In genomic region chr6:151087055-151087454, GRCh38 we compare ENCODE assay signal across 5 cellular contexts.
A peak's percentile ranks its signal among the peaks of the same experiment; 100 is the strongest.
DNase-seq lines count a peak whose midpoint lies in the region; ATAC-seq, FAIRE-seq and TF ChIP-seq lines count a peak whose summit lies in the region.
"Not testable (repeated sequence)": the region's sequence is repeated elsewhere in the genome, so short reads cannot be mapped to it uniquely, and the experiment has no call there.

No MANE protein-coding gene starts in this region.

- TF ChIP-seq POLR2A in HepG2 (IDR thresholded peaks at IDR 0.05; ENCODE audit: insufficient read depth in 1 of 2, low read depth in 2 of 2, low read length in 2 of 2): not testable (repeated sequence)

- not testable (repeated sequence) for H3K9ac ChIP-seq in endodermal cell (ENCODE audit: extremely low read depth, low read length, poor library complexity, severe bottlenecking); HepG2 (ENCODE audit: insufficient read depth, low read depth, low read length)

- TF ChIP-seq EP300 in HepG2 (IDR thresholded peaks at IDR 0.05; ENCODE audit: low read depth in 2 of 2, low read length in 2 of 2); HepG2 (CRISPR knock-in tag; IDR thresholded peaks at IDR 0.05; ENCODE audit: borderline replicate concordance): not testable (repeated sequence)

- H3K4me3 ChIP-seq in HEK293 (ENCODE audit: low read depth, low read length); endodermal cell (ENCODE audit: low read length); HepG2 (replicated peaks in 1 of 3; ENCODE audit: insufficient read depth in 1 of 3, low read depth in 2 of 3, low read length in 3 of 3); osteoblast (ENCODE audit: insufficient read depth, low read length): not testable (repeated sequence)

- not testable (repeated sequence) for H3K27me3 Mint-ChIP-seq in endodermal cell (ENCODE audit: insufficient read depth)

- in situ Hi-C loops in HepG2 (cut with HindIII; ENCODE audit: extremely low pct_ligation_motif_present, low pct_unique_long_range_greater_than_20kb): not testable (repeated sequence)

- POLR2A ChIA-PET in HEK293 (lab: Yijun Ruan, JAX); HepG2 (lab: Yijun Ruan, JAX): not testable (repeated sequence)

- DNase-seq in endodermal cell: peak; percentile 5
- DNase-seq in HepG2 (ENCODE audit: low spot score); osteoblast (ENCODE audit: insufficient read length, low spot score, missing footprints): not testable (repeated sequence)
- peak; percentile 35 for DNase-seq in posterior vena cava (ENCODE audit: low spot score)

- not testable (repeated sequence) for H3K36me3 ChIP-seq in HEK293 (ENCODE audit: control insufficient read depth in 2 of 2, insufficient read depth in 1 of 2, low read length in 2 of 2); osteoblast (ENCODE audit: insufficient read depth, low read length)
- H3K36me3 ChIP-seq in endodermal cell (ENCODE audit: control insufficient read depth, insufficient read depth, low read length) (peaks cover 20% of the 10 kb centered on the region), HepG2 (replicated peaks in 1 of 2; ENCODE audit: control insufficient read depth in 1 of 2, insufficient read depth in 2 of 2, low read length in 2 of 2) (peaks cover 4 to 14% of the 10 kb centered on the region in 2 experiments; a peak in 4 of 5 replicates)

- not testable (repeated sequence) for H3K4me2 ChIP-seq in HepG2 (ENCODE audit: low read depth, low read length); osteoblast (ENCODE audit: insufficient read depth, low read length)

- ATAC-seq in HepG2: not testable (repeated sequence)

- not testable (repeated sequence) for TF ChIP-seq CTCF in HEK293 (tag by site-specific recombination; IDR thresholded peaks at IDR 0.05); endodermal cell (conservative IDR thresholded peaks at IDR 0.05); HepG2 (CRISPR knock-in tag; IDR thresholded peaks at IDR 0.05); osteoblast (IDR thresholded peaks at IDR 0.05; ENCODE audit: extremely low read depth, low read depth, low read length)

- not testable (repeated sequence) for H3K4me3 Mint-ChIP-seq in endodermal cell

- H3K27ac Mint-ChIP-seq in endodermal cell: not testable (repeated sequence)

- BruUV-seq in HepG2 (replicated peaks; lab: Mats Ljungman, UMichigan): not testable (repeated sequence)

- not testable (repeated sequence) for H3K27ac ChIP-seq in HEK293 (ENCODE audit: extremely low read depth, low read depth, low read length); endodermal cell (ENCODE audit: low read depth, low read length); HepG2 (ENCODE audit: extremely low read length, insufficient read depth, low read length)
- peak overlapping the region; percentile 15 for H3K27ac ChIP-seq in osteoblast (ENCODE audit: low read depth, low read length)

- H3K79me2 ChIP-seq in HepG2 (ENCODE audit: insufficient read depth, low read length); osteoblast (ENCODE audit: insufficient read depth, low read length): not testable (repeated sequence)

- not testable (repeated sequence) for H3K27me3 ChIP-seq in endodermal cell (ENCODE audit: control insufficient read depth, insufficient read depth, low read length, poor library complexity, severe bottlenecking); HepG2 (ENCODE audit: control insufficient read depth in 1 of 2, insufficient read depth in 2 of 2, low read length in 2 of 2); osteoblast (ENCODE audit: insufficient read depth, low read length)

- CTCF ChIA-PET in HEK293 (lab: Yijun Ruan, JAX): interaction anchor here (1.5 kb wide), 1 partner anchor 13 kb away, joined by 7 read pairs; no protein-coding TSS in a partner anchor
- CTCF ChIA-PET in HepG2 (lab: Yijun Ruan, JAX; ENCODE audit: low intra/inter-chr PET ratio, low total read pairs): not testable (repeated sequence)

- not testable (repeated sequence) for H3K9me3 Mint-ChIP-seq in endodermal cell

- H3K9me3 ChIP-seq in HEK293 (ENCODE audit: control insufficient read depth, insufficient read depth, low read depth, low read length); endodermal cell (ENCODE audit: control insufficient read depth, low read length); HepG2 (ENCODE audit: low read length); osteoblast (ENCODE audit: low read depth, low read length): not testable (repeated sequence)

- peaks cover 12% of the 10 kb centered on the region for H3K36me3 Mint-ChIP-seq in endodermal cell (ENCODE audit: low read depth)

- not testable (repeated sequence) for H3K4me1 ChIP-seq in HEK293 (ENCODE audit: control insufficient read depth, insufficient read depth, low read length); endodermal cell (ENCODE audit: control insufficient read depth, insufficient read depth, low read length)
- H3K4me1 ChIP-seq in HepG2 (ENCODE audit: insufficient read depth, low read length): peaks cover 15% of the 10 kb centered on the region
- peaks cover 11% of the 10 kb centered on the region for H3K4me1 ChIP-seq in osteoblast (ENCODE audit: insufficient read depth, low read length)

- not testable (repeated sequence) for H2AFZ ChIP-seq in HepG2 (ENCODE audit: low read length); osteoblast (ENCODE audit: low read length)

- not testable (repeated sequence) for H3K4me1 Mint-ChIP-seq in endodermal cell

- not testable (repeated sequence) for H4K20me1 ChIP-seq in HepG2 (ENCODE audit: insufficient read depth, low read length); osteoblast (ENCODE audit: insufficient read depth, low read length)

- WGBS in endodermal cell (ENCODE audit: insufficient coverage in 1 of 2, insufficient read length in 1 of 2), 2 experiments: 97 to 100% methylated on average over 1 to 7 of the region's 8 CpGs
- 97% methylated on average over 8 of the region's 8 CpGs for WGBS in HepG2 (ENCODE audit: low lambda C conversion rate)

- not testable (repeated sequence) for TF ChIP-seq RAD21 in HepG2 (CRISPR knock-in tag; IDR thresholded peaks at IDR 0.05)

- FAIRE-seq in HepG2 (lab: Jason Lieb, UNC): peak; percentile 12

- intact Hi-C loops in HepG2 (cut with micrococcal nuclease; ENCODE audit: unreplicated experiment); posterior vena cava (cut with DNase I): not testable (repeated sequence)

TF ChIP-seq in HEK293, 187 proteins besides CTCF, POLR2A, EP300 and RAD21 (continues in another document):
- peak; percentile 80 for TF ChIP-seq ZNF266 (tag by site-specific recombination; IDR thresholded peaks at IDR 0.05; ENCODE audit: low read depth)
